ENCODE assay signal across 11 cellular contexts in genomic region chr2:105143094-105143466, GRCh38.
DNase-seq lines count a peak whose midpoint lies in the region; ATAC-seq and TF ChIP-seq lines count a peak whose summit lies in the region.
"Had no signal": no experiment of that assay in that cellular context is flagged by ENCODE, and none has a peak within 500 bp of the region (broad histone marks: within the 10 kb centered on the region; RNA-seq: fewer than 3 reads in every experiment).

No MANE protein-coding gene starts in this region.

- no peak overlapping the region for H3K18ac ChIP-seq in IMR-90 (ENCODE audit: low read depth, low read length)

- H3K23ac ChIP-seq in IMR-90 (ENCODE audit: low read depth, low read length) = no peak overlapping the region

- TF ChIP-seq POLR2A in IMR-90 (IDR thresholded peaks at IDR 0.05; ENCODE audit: low read depth, low read length) = no peak
- TF ChIP-seq POLR2A in testis (IDR thresholded peaks at IDR 0.05) = no peak

- H3K79me2 ChIP-seq in neural cell (replicated peaks; ENCODE audit: insufficient read depth, low read length) = peaks cover 16% of the 10 kb centered on the region

- peaks cover 0 to 9% (median 2%) of the 10 kb centered on the region in 10 experiments; a peak in 8 of 20 replicates for H3K4me1 ChIP-seq in BLaER1 treated with 17β-estradiol and CSF1 and Interleukin-3, amounts not matched to agents 10 nM and 100 nM
- H3K4me1 ChIP-seq in IMR-90 (ENCODE audit: control insufficient read depth, insufficient read depth, low read length) (no peaks in the 10 kb centered on the region), testis (no peaks in the 10 kb centered on the region)

- no peaks in the 10 kb centered on the region; the same call in 1 of the 2 replicates for H3K9me1 ChIP-seq in IMR-90 (ENCODE audit: insufficient read depth, low read length)

- no peak overlapping the region for H2BK20ac ChIP-seq in IMR-90 (ENCODE audit: low read depth, low read length)

- no peaks in the 10 kb centered on the region for H3K9me3 ChIP-seq in BLaER1 treated with 17β-estradiol and CSF1 and Interleukin-3, amounts not matched to agents 10 nM and 100 nM (replicated peaks in 1 of 11)
- H3K9me3 ChIP-seq in IMR-90 (ENCODE audit: control insufficient read depth, insufficient read depth, low read length) (no peaks in the 10 kb centered on the region), neural cell (ENCODE audit: low read length) (no peaks in the 10 kb centered on the region), testis (no peaks in the 10 kb centered on the region)
- H3K9me3 ChIP-seq: esophagus muscularis mucosa had no signal

- dilution Hi-C loops in IMR-90 (cut with HindIII; ENCODE audit: low sequenced_read_pairs, unreplicated experiment) = no loop called here

- CTCF ChIA-PET in IMR-90 (lab: Yijun Ruan, JAX) = no interaction called here

- H3K36me3 ChIP-seq in BLaER1 treated with 17β-estradiol and CSF1 and Interleukin-3, amounts not matched to agents 10 nM and 100 nM = no peaks in the 10 kb centered on the region
- no peaks in the 10 kb centered on the region for H3K36me3 ChIP-seq in IMR-90 (ENCODE audit: control insufficient read depth, insufficient read depth, low read length)
- H3K36me3 ChIP-seq in neural cell (ENCODE audit: insufficient read depth, low read length) = peaks cover 9% of the 10 kb centered on the region
- H3K36me3 ChIP-seq in testis (ENCODE audit: low read depth, missing control alignments) = no peaks in the 10 kb centered on the region
- H3K36me3 ChIP-seq: esophagus muscularis mucosa had no signal

- H4K8ac ChIP-seq in IMR-90 (ENCODE audit: low read depth in 2 of 2, low read length in 2 of 2) = no peak overlapping the region

- H3K4me2 ChIP-seq in BLaER1 treated with 17β-estradiol and CSF1 and Interleukin-3, amounts not matched to agents 10 nM and 100 nM = peak overlapping the region in 10 of 11 experiments; percentile 57 to 82 (median 66); a peak in 13 of 22 replicates
- peak overlapping the region; percentile 52; the same call in 1 of the 2 replicates for H3K4me2 ChIP-seq in IMR-90 (ENCODE audit: low read depth, low read length)
- H3K4me2 ChIP-seq in neural cell (ENCODE audit: low read length) = peak overlapping the region; percentile 48

- no TSS peak for BruUV-seq in IMR-90 (replicated peaks; lab: Mats Ljungman, UMichigan)

- H3K79me1 ChIP-seq in IMR-90 (ENCODE audit: low read depth in 1 of 2, low read length in 2 of 2) = no peaks in the 10 kb centered on the region

- intact Hi-C loops in IMR-90 (cut with micrococcal nuclease) = no loop called here
- intact Hi-C loops in testis (cut with DNase I; ENCODE audit: low total_unique reads) = no loop called here

- peak overlapping the region in 2 of 10 experiments; percentile 64 to 72; a peak in 4 of 20 replicates for H3K4me3 ChIP-seq in BLaER1 treated with 17β-estradiol and CSF1 and Interleukin-3, amounts not matched to agents 10 nM and 100 nM
- H3K4me3 ChIP-seq in IMR-90 (ENCODE audit: insufficient read depth, low read depth, low read length) = no peak overlapping the region; the same call in 1 of the 2 replicates
- peak overlapping the region; percentile 68 for H3K4me3 ChIP-seq in neural cell (ENCODE audit: low read length)
- peak overlapping the region in 1 of 2 donors; percentile 38 for H3K4me3 ChIP-seq in testis

- ATAC-seq in IMR-90 (ENCODE audit: low read depth) = no peak
- no peak for ATAC-seq in HG02588 (IDR thresholded peaks at IDR 0.05; ENCODE audit: unreplicated experiment)
- ATAC-seq in GM19463 (IDR thresholded peaks at IDR 0.05; ENCODE audit: unreplicated experiment) = no peak

- in situ Hi-C loops in IMR-90 (cut with MboI; ENCODE audit: low sequenced_read_pairs) = no loop called here

- H4K5ac ChIP-seq in IMR-90 (ENCODE audit: low read depth, low read length) = no peak overlapping the region

- no peaks in the 10 kb centered on the region for H3K9me2 ChIP-seq in neural cell (ENCODE audit: insufficient read depth, low read length)

- H3K56ac ChIP-seq in IMR-90 (ENCODE audit: extremely low read depth, insufficient read depth, low read length) = no peak overlapping the region

- no peak overlapping the region for H2BK15ac ChIP-seq in IMR-90 (ENCODE audit: low read depth, low read length)

- H2AFZ ChIP-seq in IMR-90 (replicated peaks; ENCODE audit: low read length, poor library complexity) (peak overlapping the region; percentile 74), neural cell (ENCODE audit: low read depth, low read length) (peak overlapping the region; percentile 45)

- no peak for TF ChIP-seq EP300 in neural cell (conservative IDR thresholded peaks at IDR 0.05; ENCODE audit: poor library complexity, severe bottlenecking)

- no peak overlapping the region for H4K91ac ChIP-seq in IMR-90 (ENCODE audit: insufficient read depth, low read depth, low read length)

- TF ChIP-seq CTCF in IMR-90 (conservative IDR thresholded peaks at IDR 0.05; ENCODE audit: low read depth, low read length) = no peak
- no peak for TF ChIP-seq CTCF in neural cell (IDR thresholded peaks at IDR 0.05; ENCODE audit: poor library complexity, severe bottlenecking)
- no peak for TF ChIP-seq CTCF in testis (IDR thresholded peaks at IDR 0.05)

- H2BK5ac ChIP-seq in IMR-90 (ENCODE audit: low read depth, low read length, poor library complexity, severe bottlenecking) = no peak overlapping the region

- no peak overlapping the region for H3K9ac ChIP-seq in BLaER1 treated with 17β-estradiol and CSF1 and Interleukin-3, amounts not matched to agents 10 nM and 100 nM
- no peak overlapping the region for H3K9ac ChIP-seq in IMR-90 (ENCODE audit: low read depth, low read length)
- peak overlapping the region; percentile 77 for H3K9ac ChIP-seq in neural cell (ENCODE audit: low read length)

- peaks cover 4% of the 10 kb centered on the region for H3F3A ChIP-seq in neural cell (ENCODE audit: insufficient read depth, low read length, poor library complexity, severe bottlenecking)

- H2BK120ac ChIP-seq in IMR-90 (ENCODE audit: low read depth, low read length) = no peak overlapping the region

- H3K14ac ChIP-seq in IMR-90 (replicated peaks; ENCODE audit: low read depth, low read length) = no peak overlapping the region

- POLR2A ChIA-PET in IMR-90 (lab: Charles Lee; ENCODE audit: unreplicated experiment) = no interaction called here

- H2AK9ac ChIP-seq in IMR-90 (replicated peaks; ENCODE audit: low read depth, low read length, poor library complexity) = no peak overlapping the region

- DNase-seq in IMR-90 (no peak), caudate nucleus (lab: John Stamatoyannopoulos, UW) (no peak), testis (no peak), superior temporal gyrus (ENCODE audit: extremely low spot score) (no peak)
- DNase-seq: DMS 273 treated with DMSO at 0.1 percent for 48 hours, NCI-H187 treated with DMSO at 0.1 percent for 48 hours had no signal

- no peak for TF ChIP-seq RAD21 in IMR-90 (IDR thresholded peaks at IDR 0.05; ENCODE audit: low read length)
- TF ChIP-seq RAD21 in neural cell (conservative IDR thresholded peaks at IDR 0.05) = no peak

- H3K4ac ChIP-seq in IMR-90 (ENCODE audit: low read depth, low read length) = no peak overlapping the region

- H2AK5ac ChIP-seq in IMR-90 (ENCODE audit: low read depth, low read length) = no peak overlapping the region

- H4K20me1 ChIP-seq in BLaER1 treated with 17β-estradiol and CSF1 and Interleukin-3, amounts not matched to agents 10 nM and 100 nM = no peaks in the 10 kb centered on the region
- no peaks in the 10 kb centered on the region for H4K20me1 ChIP-seq in IMR-90 (ENCODE audit: insufficient read depth, low read length)
- H4K20me1 ChIP-seq in neural cell (ENCODE audit: insufficient read depth) = no peaks in the 10 kb centered on the region

- no peak overlapping the region for H3K27ac ChIP-seq in BLaER1 treated with 17β-estradiol and CSF1 and Interleukin-3, amounts not matched to agents 10 nM and 100 nM
- H3K27ac ChIP-seq in IMR-90 (ENCODE audit: insufficient read depth, low read length) (no peak overlapping the region), caudate nucleus (ENCODE audit: low read depth, low read length) (peak overlapping the region; percentile 52), neural cell (ENCODE audit: low read length) (no peak overlapping the region), testis (no peak overlapping the region)
- H3K27ac ChIP-seq: esophagus muscularis mucosa had no signal

- H3K27me3 ChIP-seq in BLaER1 treated with 17β-estradiol and CSF1 and Interleukin-3, amounts not matched to agents 10 nM and 100 nM = peaks cover 0 to 19% (median 0%) of the 10 kb centered on the region in 11 experiments; a peak in 5 of 22 replicates
- H3K27me3 ChIP-seq in IMR-90 (ENCODE audit: control insufficient read depth, insufficient read depth, low read length) (peaks cover 42% of the 10 kb centered on the region), neural cell (ENCODE audit: insufficient read depth, low read depth, low read length) (no peaks in the 10 kb centered on the region), testis (no peaks in the 10 kb centered on the region)

- WGBS in IMR-90 (ENCODE audit: extremely low coverage in 2 of 2, insufficient read length in 1 of 2), 2 experiments = no CpG with 5 or more reads among the region's 6 CpGs
- WGBS in testis, 2 donors = 35 to 46% methylated on average over 6 of the region's 6 CpGs

TF ChIP-seq in IMR-90, 13 proteins besides CTCF, POLR2A, EP300 and RAD21:
- no peak for TF ChIP-seq FOS (IDR thresholded peaks at IDR 0.05; ENCODE audit: low read depth, low read length)
- no peak for TF ChIP-seq NFE2L2 (IDR thresholded peaks at IDR 0.05; ENCODE audit: low read depth, low read length)
- TF ChIP-seq CEBPB (IDR thresholded peaks at IDR 0.05; ENCODE audit: low read depth, low read length) = peak; percentile 59

TF ChIP-seq in neural cell, 6 proteins besides CTCF, POLR2A, EP300 and RAD21 (continues in another document):
- no peak for TF ChIP-seq EZH2 (IDR thresholded peaks at IDR 0.05; ENCODE audit: borderline replicate concordance, insufficient read depth, low read length, poor library complexity, severe bottlenecking)
